In genomic region chr6:100435299-100435698, GRCh38 we compare ENCODE assay signal across 19 cellular contexts. TPM values are rescaled to one million over a fixed set of nuclear protein-coding genes. Genes with fewer than 3 reads are reported as not detected.
DNase-seq lines count a peak whose midpoint lies in the region; ATAC-seq, FAIRE-seq and TF ChIP-seq lines count a peak whose summit lies in the region.
"Had no signal": no experiment of that assay in that cellular context is flagged by ENCODE, and none has a peak within 500 bp of the region (broad histone marks: within the 10 kb centered on the region; RNA-seq: fewer than 3 reads in every experiment).

No MANE protein-coding gene starts in this region.

- no peaks in the 10 kb centered on the region for H3K4me1 Mint-ChIP-seq in activated CD8-positive, alpha-beta T cell treated with anti-CD3 and anti-CD28 coated beads, Interleukin-2, amount 10 ng/mL, durations not matched to agents 7 days and 5 days (ENCODE audit: low read depth)
- H3K4me1 Mint-ChIP-seq: activated CD4-positive, alpha-beta T cell treated with anti-CD3 and anti-CD28 coated beads, Interleukin-2, amount 10 ng/mL, durations not matched to agents 7 days and 5 days; natural killer cell had no signal

- no peak overlapping the region for H3K4me3 Mint-ChIP-seq in activated CD8-positive, alpha-beta T cell treated with anti-CD3 and anti-CD28 coated beads, Interleukin-2, amount 10 ng/mL, durations not matched to agents 7 days and 5 days
- H3K4me3 Mint-ChIP-seq: activated CD4-positive, alpha-beta T cell treated with anti-CD3 and anti-CD28 coated beads, Interleukin-2, amount 10 ng/mL, durations not matched to agents 7 days and 5 days; activated T-cell treated with anti-CD3 and anti-CD28 coated beads, Interleukin-2, amount 50 U/mL, for 4 hours; natural killer cell had no signal

- ATAC-seq in activated CD8-positive, alpha-beta T cell treated with anti-CD3 and anti-CD28 coated beads, Interleukin-2, amount 10 ng/mL, durations not matched to agents 7 days and 5 days, result no peak
- ATAC-seq: activated T-cell treated with anti-CD3 and anti-CD28 coated beads, Interleukin-2, amount 50 U/mL, for 4 hours; HepG2; natural killer cell; right cardiac atrium had no signal

- H3K9ac ChIP-seq in trophoblast cell (ENCODE audit: low read length), result no peak overlapping the region

- H3K14ac ChIP-seq in trophoblast cell (ENCODE audit: low read length), result no peak overlapping the region

- no peak overlapping the region for H2BK120ac ChIP-seq in trophoblast cell (ENCODE audit: insufficient read depth, low read length, poor library complexity)

- H3K36me3 ChIP-seq in bronchial epithelial cell (ENCODE audit: control insufficient read depth, insufficient read depth, low read length), result no peaks in the 10 kb centered on the region
- no peaks in the 10 kb centered on the region for H3K36me3 ChIP-seq in trophoblast cell (ENCODE audit: control insufficient read depth in 1 of 2, insufficient read depth in 2 of 2, low read length in 2 of 2)
- H3K36me3 ChIP-seq in ovary, result no peaks in the 10 kb centered on the region
- H3K36me3 ChIP-seq: Peyer's patch, tibial artery had no signal

- H2BK5ac ChIP-seq in trophoblast cell (ENCODE audit: low read depth, low read length, poor library complexity), result no peak overlapping the region

- peaks cover 20% of the 10 kb centered on the region for H3K27me3 Mint-ChIP-seq in activated CD8-positive, alpha-beta T cell treated with anti-CD3 and anti-CD28 coated beads, Interleukin-2, amount 10 ng/mL, durations not matched to agents 7 days and 5 days (ENCODE audit: low read depth)

- no peak for TF ChIP-seq EP300 in ovary (IDR thresholded peaks at IDR 0.05)

- H3K79me1 ChIP-seq in trophoblast cell (ENCODE audit: low read length), result no peaks in the 10 kb centered on the region

- H3K4me2 ChIP-seq in trophoblast cell (ENCODE audit: low read length), result no peak overlapping the region

- H3K23ac ChIP-seq in trophoblast cell (ENCODE audit: low read length), result no peak overlapping the region

- no peaks in the 10 kb centered on the region for H3K9me3 Mint-ChIP-seq in activated CD8-positive, alpha-beta T cell treated with anti-CD3 and anti-CD28 coated beads, Interleukin-2, amount 10 ng/mL, durations not matched to agents 7 days and 5 days (ENCODE audit: insufficient read depth)
- H3K9me3 Mint-ChIP-seq: activated CD4-positive, alpha-beta T cell treated with anti-CD3 and anti-CD28 coated beads, Interleukin-2, amount 10 ng/mL, durations not matched to agents 7 days and 5 days; activated T-cell treated with anti-CD3 and anti-CD28 coated beads, Interleukin-2, amount 50 U/mL, for 4 hours had no signal

- DNase-seq in GM04503 (ENCODE audit: low read depth), result peak; percentile 32
- peak; percentile 34 for DNase-seq in NCI-H2227 (lab: John Stamatoyannopoulos, UW; ENCODE audit: unreplicated experiment)
- peak; percentile 54 for DNase-seq in bronchial epithelial cell (ENCODE audit: low read depth)
- peak; percentile 25 to 63 for DNase-seq in trophoblast cell
- no peak for DNase-seq in activated naive CD4-positive, alpha-beta T cell (lab: John Stamatoyannopoulos, UW)
- no peak for DNase-seq in activated CD8-positive, alpha-beta T cell treated with anti-CD3 and anti-CD28 coated beads, Interleukin-2, amount 10 ng/mL, durations not matched to agents 7 days and 5 days
- DNase-seq in ovary, result no peak
- DNase-seq: activated CD4-positive, alpha-beta T cell treated with anti-CD3 and anti-CD28 coated beads, Interleukin-2, amount 10 ng/mL, durations not matched to agents 7 days and 5 days; activated T-cell treated with anti-CD3 and anti-CD28 coated beads, Interleukin-2, amount 50 U/mL, for 4 hours; erythroblast; natural killer cell; NCI-H1092 treated with DMSO at 0.1 percent for 48 hours; NCI-H446 treated with DMSO at 0.1 percent for 48 hours; Peyer's patch; right cardiac atrium; stimulated activated CD4-positive, alpha-beta T cell treated with anti-CD3 and anti-CD28 coated beads, Interleukin-4, amount 100 ng/mL, for 1 hour; tibial artery had no signal

- no peaks in the 10 kb centered on the region for H3K9me3 ChIP-seq in trophoblast cell (ENCODE audit: insufficient read depth, low read depth, low read length)
- no peaks in the 10 kb centered on the region for H3K9me3 ChIP-seq in ovary
- H3K9me3 ChIP-seq: Peyer's patch, tibial artery had no signal

- H3K4me3 ChIP-seq in bronchial epithelial cell (ENCODE audit: low read depth, low read length) (no peak overlapping the region), trophoblast cell (ENCODE audit: low read depth, low read length) (no peak overlapping the region), ovary (no peak overlapping the region)
- H3K4me3 ChIP-seq: Peyer's patch, tibial artery had no signal

- WGBS in trophoblast cell (ENCODE audit: extremely low coverage, insufficient coverage, insufficient read length), result no CpG with 5 or more reads among the region's 3 CpGs
- 78 to 85% (median 82%) methylated on average over 3 of the region's 3 CpGs for WGBS in ovary, 3 donors

- H4K91ac ChIP-seq in trophoblast cell (ENCODE audit: low read depth, low read length), result no peak overlapping the region

- H2AK5ac ChIP-seq in trophoblast cell (ENCODE audit: low read length), result no peak overlapping the region

- peaks cover 3% of the 10 kb centered on the region for H3K27me3 ChIP-seq in bronchial epithelial cell (ENCODE audit: control insufficient read depth, insufficient read depth, low read length)
- no peaks in the 10 kb centered on the region for H3K27me3 ChIP-seq in trophoblast cell (ENCODE audit: insufficient read depth, low read length)
- no peaks in the 10 kb centered on the region for H3K27me3 ChIP-seq in ovary
- H3K27me3 ChIP-seq: Peyer's patch had no signal

- H2BK12ac ChIP-seq in trophoblast cell (ENCODE audit: low read length), result no peak overlapping the region

- H4K8ac ChIP-seq in trophoblast cell (ENCODE audit: low read depth, low read length), result no peak overlapping the region

- POLR2A ChIA-PET in activated CD8-positive, alpha-beta T cell treated with anti-CD3 and anti-CD28 coated beads, Interleukin-2, amount 10 ng/mL, durations not matched to agents 7 days and 5 days (lab: Charles Lee), result no interaction called here

- H3K27ac ChIP-seq in trophoblast cell (ENCODE audit: low read depth, low read length) (no peak overlapping the region), ovary (no peak overlapping the region)
- H3K27ac ChIP-seq: Peyer's patch, tibial artery had no signal

- H3K4me1 ChIP-seq in trophoblast cell (ENCODE audit: control insufficient read depth in 1 of 2, insufficient read depth in 2 of 2, low read length in 2 of 2) (no peaks in the 10 kb centered on the region), ovary (ENCODE audit: insufficient read depth) (no peaks in the 10 kb centered on the region)
- H3K4me1 ChIP-seq: Peyer's patch, tibial artery had no signal

- H3K27ac Mint-ChIP-seq in activated CD8-positive, alpha-beta T cell treated with anti-CD3 and anti-CD28 coated beads, Interleukin-2, amount 10 ng/mL, durations not matched to agents 7 days and 5 days, result no peak overlapping the region
- H3K27ac Mint-ChIP-seq: activated CD4-positive, alpha-beta T cell treated with anti-CD3 and anti-CD28 coated beads, Interleukin-2, amount 10 ng/mL, durations not matched to agents 7 days and 5 days; natural killer cell had no signal

- H3K36me3 Mint-ChIP-seq in activated CD8-positive, alpha-beta T cell treated with anti-CD3 and anti-CD28 coated beads, Interleukin-2, amount 10 ng/mL, durations not matched to agents 7 days and 5 days (ENCODE audit: low read depth), result no peaks in the 10 kb centered on the region
- H3K36me3 Mint-ChIP-seq: natural killer cell had no signal

- no peak overlapping the region for H3K4ac ChIP-seq in trophoblast cell (ENCODE audit: low read depth, low read length)

- no peak for TF ChIP-seq CTCF in bronchial epithelial cell (IDR thresholded peaks at IDR 0.05; ENCODE audit: insufficient read depth, low read length, severe bottlenecking)
- TF ChIP-seq CTCF in ovary (IDR thresholded peaks at IDR 0.05), result no peak

- CTCF ChIA-PET in activated CD8-positive, alpha-beta T cell treated with anti-CD3 and anti-CD28 coated beads, Interleukin-2, amount 10 ng/mL, durations not matched to agents 7 days and 5 days (lab: Charles Lee), result no interaction called here

- no peak overlapping the region for H4K12ac ChIP-seq in trophoblast cell (ENCODE audit: low read depth, low read length)

- H2AFZ ChIP-seq in trophoblast cell (ENCODE audit: insufficient read depth, low read length, poor library complexity), result no peak overlapping the region

- H3K79me2 ChIP-seq in trophoblast cell (ENCODE audit: control insufficient read depth, insufficient read depth, low read length, poor library complexity), result no peaks in the 10 kb centered on the region

- intact Hi-C loops in ovary (cut with DNase I), result no loop called here

- TF ChIP-seq POLR2A in ovary (IDR thresholded peaks at IDR 0.05), result no peak

- no peak for FAIRE-seq in bronchial epithelial cell (lab: Jason Lieb, UNC)
- FAIRE-seq: HepG2 had no signal

- H3K18ac ChIP-seq in trophoblast cell (ENCODE audit: low read length), result no peak overlapping the region

RNA-seq across cellular contexts. Expression of gene SIM1, which starts 29.4 kb away (rescaled TPM):
- total RNA-seq in bronchial epithelial cell (not detected in 2 replicates), ovary (under 1 TPM in 1 of 7 donors, not detected in 6; 0.12 TPM)
- not detected in 2 replicates for polyA plus RNA-seq in trophoblast cell (2013)
- not detected for total RNA-seq in activated CD8-positive, alpha-beta T cell treated with anti-CD3 and anti-CD28 coated beads, Interleukin-2, amount 10 ng/mL, durations not matched to agents 7 days and 5 days
- polyA plus RNA-seq in ovary, result not detected
- total RNA-seq: activated CD4-positive, alpha-beta T cell treated with anti-CD3 and anti-CD28 coated beads, Interleukin-2, amount 10 ng/mL, durations not matched to agents 7 days and 5 days; activated T-cell treated with anti-CD3 and anti-CD28 coated beads, Interleukin-2, amount 50 U/mL, for 4 hours; HepG2; natural killer cell; right cardiac atrium had no signal
- polyA plus RNA-seq: HepG2, liver, right cardiac atrium had no signal

Comparison
In these comparisons a context has a peak if more than half of its experiments do, and no peak if none do; other contexts are left out.
1. DNase-seq: peak in GM04503 (single experiment), NCI-H2227 (single experiment), bronchial epithelial cell (single experiment) and trophoblast cell (2 of 2); none in activated naive CD4-positive, alpha-beta T cell (0 of 4), activated CD8-positive, alpha-beta T cell treated with anti-CD3 and anti-CD28 coated beads, Interleukin-2, amount 10 ng/mL, durations not matched to agents 7 days and 5 days (single experiment) and ovary (0 of 5).